Comparison of ENCODE assay signal across 9 cellular contexts in the genomic region with DNA sequence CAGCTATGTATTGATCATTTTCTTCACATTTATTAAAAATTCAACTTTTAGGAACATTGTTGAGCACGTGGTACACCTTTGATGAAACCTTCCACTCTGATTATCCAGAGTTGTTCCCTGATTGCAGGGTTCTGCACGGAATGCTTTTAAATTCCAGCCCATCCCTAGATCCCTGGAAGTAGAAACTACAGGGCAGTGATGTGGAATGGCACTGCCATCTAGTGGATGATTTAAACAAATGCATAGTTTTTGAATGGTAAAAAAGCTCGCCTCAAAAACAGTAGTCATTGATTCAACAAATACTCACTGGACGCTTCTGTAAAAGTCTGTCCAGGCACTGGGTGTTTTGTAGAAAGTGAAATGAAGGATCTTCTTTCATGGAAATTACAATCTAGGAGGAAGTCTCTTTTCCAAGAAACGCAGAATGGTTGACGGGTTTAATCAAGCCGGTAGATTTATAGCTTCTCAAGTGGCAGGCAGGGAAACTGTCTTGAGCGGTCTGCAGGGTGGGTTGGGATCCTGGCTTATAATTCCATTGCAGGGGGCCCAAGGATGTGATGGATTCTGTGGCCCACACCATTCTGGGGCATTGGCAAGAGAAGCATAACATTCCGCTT.
DNase-seq lines count a peak whose midpoint lies in the region; ATAC-seq and TF ChIP-seq lines count a peak whose summit lies in the region.
"Had no signal": no experiment of that assay in that cellular context is flagged by ENCODE, and none has a peak within 500 bp of the region (broad histone marks: within the 10 kb centered on the region; RNA-seq: fewer than 3 reads in every experiment).

No MANE protein-coding gene starts in this region.

- no peaks in the 10 kb centered on the region for H3K9me3 Mint-ChIP-seq in natural killer cell
- H3K9me3 Mint-ChIP-seq in natural killer cell treated with Interleukin-12 subunit alpha and Interleukin-12 subunit beta and Interleukin-15 and Interleukin-18, amount 100 ng/mL, for 72 hours, result no peaks in the 10 kb centered on the region
- no peaks in the 10 kb centered on the region for H3K9me3 Mint-ChIP-seq in WTC11
- H3K9me3 Mint-ChIP-seq: activated naive CD8-positive, alpha-beta T cell treated with anti-CD3 and anti-CD28 coated beads, Interleukin-2, amount 10 ng/mL, durations not matched to agents 7 days and 5 days had no signal

- no peak overlapping the region for H3K27ac ChIP-seq in cardiac muscle cell

- H3K27me3 Mint-ChIP-seq in natural killer cell (ENCODE audit: low read depth in 2 of 2) (no peaks in the 10 kb centered on the region), WTC11 (ENCODE audit: low read depth) (no peaks in the 10 kb centered on the region)
- no peaks in the 10 kb centered on the region for H3K27me3 Mint-ChIP-seq in natural killer cell treated with Interleukin-12 subunit alpha and Interleukin-12 subunit beta and Interleukin-15 and Interleukin-18, amount 100 ng/mL, for 72 hours
- H3K27me3 Mint-ChIP-seq: activated naive CD8-positive, alpha-beta T cell treated with anti-CD3 and anti-CD28 coated beads, Interleukin-2, amount 10 ng/mL, durations not matched to agents 7 days and 5 days had no signal

- H3K4me1 ChIP-seq in cardiac muscle cell (ENCODE audit: low read depth), result no peaks in the 10 kb centered on the region

- CTCF ChIA-PET in WTC11 (lab: Charles Lee), result interaction anchor here (0.6 to 3.4 kb wide), 60 partner anchors 8 to 718 kb away, joined by 3 to 76 read pairs (median 5); partner anchors contain the start of gene ARHGAP26

- no peaks in the 10 kb centered on the region for H3K9me3 ChIP-seq in cardiac muscle cell (ENCODE audit: low read depth)

- DNase-seq in natural killer cell (no peak), NCI-H1092 treated with DMSO at 0.1 percent for 48 hours (lab: John Stamatoyannopoulos, UW) (peak; percentile 33), WTC11 (ENCODE audit: low spot score) (no peak), cardiac muscle cell (ENCODE audit: low read depth in 1 of 2, low spot score in 1 of 2) (peak; percentile 63 to 77), renal cortical epithelial cell (ENCODE audit: low read depth) (peak; percentile 63), T-helper 1 cell (no peak)
- no peak for DNase-seq in natural killer cell treated with Interleukin-12 subunit alpha and Interleukin-12 subunit beta and Interleukin-15 and Interleukin-18, amount 100 ng/mL, for 72 hours (ENCODE audit: low spot score)
- DNase-seq: activated naive CD8-positive, alpha-beta T cell treated with anti-CD3 and anti-CD28 coated beads, Interleukin-2, amount 10 ng/mL, durations not matched to agents 7 days and 5 days had no signal

- ATAC-seq in natural killer cell, result peak in 2 of 3 donors; percentile 54 to 62
- no peak for ATAC-seq in natural killer cell treated with Interleukin-12 subunit alpha and Interleukin-12 subunit beta and Interleukin-15 and Interleukin-18, amount 100 ng/mL, for 72 hours
- ATAC-seq in WTC11, result peak; percentile 79
- ATAC-seq in GM21390 (IDR thresholded peaks at IDR 0.05; ENCODE audit: unreplicated experiment), result no peak

- POLR2A ChIA-PET in WTC11 (lab: Charles Lee), result interaction anchor here (1.5 kb wide), 1 partner anchor 118 kb away, joined by 4 read pairs; no protein-coding TSS in a partner anchor

- peaks cover 53 to 58% of the 10 kb centered on the region in 2 donors for H3K4me1 Mint-ChIP-seq in natural killer cell
- peaks cover 18 to 33% of the 10 kb centered on the region in 2 donors for H3K4me1 Mint-ChIP-seq in natural killer cell treated with Interleukin-12 subunit alpha and Interleukin-12 subunit beta and Interleukin-15 and Interleukin-18, amount 100 ng/mL, for 72 hours (ENCODE audit: low read depth in 2 of 2)
- H3K4me1 Mint-ChIP-seq in WTC11, result peaks cover 37% of the 10 kb centered on the region

- peak; percentile 79 for TF ChIP-seq CTCF in natural killer cell (IDR thresholded peaks at IDR 0.05)
- TF ChIP-seq CTCF in WTC11 (IDR thresholded peaks at IDR 0.05), result peak; percentile 70
- TF ChIP-seq CTCF in cardiac muscle cell (IDR thresholded peaks at IDR 0.05; ENCODE audit: low read depth, low read length), result peak; percentile 60

- intact Hi-C loops in natural killer cell (cut with micrococcal nuclease), result loop anchor here (2.0 to 10.0 kb wide), 3 partner anchors 140 to 734 kb away; no protein-coding TSS in a partner anchor

- no peak overlapping the region for H3K27ac Mint-ChIP-seq in natural killer cell
- H3K27ac Mint-ChIP-seq in natural killer cell treated with Interleukin-12 subunit alpha and Interleukin-12 subunit beta and Interleukin-15 and Interleukin-18, amount 100 ng/mL, for 72 hours, result peak overlapping the region in 1 of 2 donors; percentile 35
- peak overlapping the region; percentile 55 for H3K27ac Mint-ChIP-seq in WTC11
- H3K27ac Mint-ChIP-seq: activated naive CD8-positive, alpha-beta T cell treated with anti-CD3 and anti-CD28 coated beads, Interleukin-2, amount 10 ng/mL, durations not matched to agents 7 days and 5 days had no signal

- H3K27me3 ChIP-seq in cardiac muscle cell, result no peaks in the 10 kb centered on the region

- no peaks in the 10 kb centered on the region for H3K36me3 ChIP-seq in cardiac muscle cell

- no peak overlapping the region for H3K4me3 ChIP-seq in cardiac muscle cell

- H3K4me3 Mint-ChIP-seq in natural killer cell (no peak overlapping the region), WTC11 (no peak overlapping the region)
- H3K4me3 Mint-ChIP-seq in natural killer cell treated with Interleukin-12 subunit alpha and Interleukin-12 subunit beta and Interleukin-15 and Interleukin-18, amount 100 ng/mL, for 72 hours, result no peak overlapping the region
- H3K4me3 Mint-ChIP-seq: activated naive CD8-positive, alpha-beta T cell treated with anti-CD3 and anti-CD28 coated beads, Interleukin-2, amount 10 ng/mL, durations not matched to agents 7 days and 5 days had no signal

- H3K36me3 Mint-ChIP-seq in natural killer cell, result no peaks in the 10 kb centered on the region
- no peaks in the 10 kb centered on the region for H3K36me3 Mint-ChIP-seq in natural killer cell treated with Interleukin-12 subunit alpha and Interleukin-12 subunit beta and Interleukin-15 and Interleukin-18, amount 100 ng/mL, for 72 hours
- no peaks in the 10 kb centered on the region for H3K36me3 Mint-ChIP-seq in WTC11
- H3K36me3 Mint-ChIP-seq: activated naive CD8-positive, alpha-beta T cell treated with anti-CD3 and anti-CD28 coated beads, Interleukin-2, amount 10 ng/mL, durations not matched to agents 7 days and 5 days had no signal

TF ChIP-seq in WTC11, 78 proteins besides CTCF, POLR2A, EP300 and RAD21 (continues in another document):
- TF ChIP-seq OVOL2 (CRISPR knock-in tag; IDR thresholded peaks at IDR 0.05; ENCODE audit: borderline replicate concordance) (no peak), ZNF532 (CRISPR knock-in tag; IDR thresholded peaks at IDR 0.05; ENCODE audit: borderline replicate concordance) (no peak), USF2 (CRISPR knock-in tag; IDR thresholded peaks at IDR 0.05) (no peak), FOXP4 (CRISPR knock-in tag; IDR thresholded peaks at IDR 0.05) (no peak), IRF2 (CRISPR knock-in tag; IDR thresholded peaks at IDR 0.05; ENCODE audit: borderline replicate concordance, low read depth) (no peak)

Comparison
In these comparisons a context has a peak if more than half of its experiments do, and no peak if none do; other contexts are left out.
1. ATAC-seq: peak in natural killer cell (2 of 3) and WTC11 (single experiment); none in natural killer cell treated with Interleukin-12 subunit alpha and Interleukin-12 subunit beta and Interleukin-15 and Interleukin-18, amount 100 ng/mL, for 72 hours (0 of 2) and GM21390 (single experiment).
2. DNase-seq: peak in NCI-H1092 treated with DMSO at 0.1 percent for 48 hours (single experiment), cardiac muscle cell (2 of 2) and renal cortical epithelial cell (single experiment); none in natural killer cell (single experiment), natural killer cell treated with Interleukin-12 subunit alpha and Interleukin-12 subunit beta and Interleukin-15 and Interleukin-18, amount 100 ng/mL, for 72 hours (single experiment), WTC11 (single experiment) and T-helper 1 cell (0 of 5).
3. Peak in every context shown above with its lines, with median percentiles within 50 percentile points of each other: CTCF ChIP-seq.